8 cellular contexts compared by ENCODE assay signal in genomic region chr9:128554155-128554862, GRCh38. TPM values are rescaled to one million over a fixed set of nuclear protein-coding genes. Genes with fewer than 3 reads are reported as not detected.
A peak's percentile ranks its signal among the peaks of the same experiment; 100 is the strongest.
DNase-seq lines count a peak whose midpoint lies in the region; ATAC-seq, FAIRE-seq and TF ChIP-seq lines count a peak whose summit lies in the region.

No MANE protein-coding gene starts in this region.

- H3K9me3 Mint-ChIP-seq in activated CD4-positive, alpha-beta memory T cell treated with anti-CD3 and anti-CD28 coated beads, Interleukin-2, amount 10 ng/mL, durations not matched to agents 7 days and 5 days: no peaks in the 10 kb centered on the region

- H3K4me3 Mint-ChIP-seq in activated CD4-positive, alpha-beta memory T cell treated with anti-CD3 and anti-CD28 coated beads, Interleukin-2, amount 10 ng/mL, durations not matched to agents 7 days and 5 days: no peak overlapping the region
- no peak overlapping the region for H3K4me3 Mint-ChIP-seq in T-helper 17 cell

- no peaks in the 10 kb centered on the region for H3K36me3 ChIP-seq in parathyroid adenoma (ENCODE audit: control insufficient read depth, insufficient read depth, low read length)

- H3K4me3 ChIP-seq in parathyroid adenoma (ENCODE audit: low read depth, low read length): peak overlapping the region; percentile 71

- H3K4me1 ChIP-seq in parathyroid adenoma: peaks cover 14% of the 10 kb centered on the region

- no peak overlapping the region for H2AFZ ChIP-seq in parathyroid adenoma

- peaks cover 41% of the 10 kb centered on the region for H3K4me1 Mint-ChIP-seq in activated CD4-positive, alpha-beta memory T cell treated with anti-CD3 and anti-CD28 coated beads, Interleukin-2, amount 10 ng/mL, durations not matched to agents 7 days and 5 days
- H3K4me1 Mint-ChIP-seq in T-helper 17 cell: peaks cover 38% of the 10 kb centered on the region

- H3K27me3 ChIP-seq in parathyroid adenoma (ENCODE audit: control insufficient read depth, insufficient read depth, low read length): no peaks in the 10 kb centered on the region

- no peak for TF ChIP-seq CTCF in parathyroid adenoma (IDR thresholded peaks at IDR 0.05)

- H3K27ac ChIP-seq in parathyroid adenoma: peak overlapping the region; percentile 82

- peaks cover 16% of the 10 kb centered on the region for H3K36me3 Mint-ChIP-seq in activated CD4-positive, alpha-beta memory T cell treated with anti-CD3 and anti-CD28 coated beads, Interleukin-2, amount 10 ng/mL, durations not matched to agents 7 days and 5 days (ENCODE audit: low read depth)
- H3K36me3 Mint-ChIP-seq in T-helper 17 cell (ENCODE audit: low read depth): no peaks in the 10 kb centered on the region

- no peak overlapping the region for H3K9ac ChIP-seq in parathyroid adenoma

- no peaks in the 10 kb centered on the region for H3K27me3 Mint-ChIP-seq in activated CD4-positive, alpha-beta memory T cell treated with anti-CD3 and anti-CD28 coated beads, Interleukin-2, amount 10 ng/mL, durations not matched to agents 7 days and 5 days
- H3K27me3 Mint-ChIP-seq in T-helper 17 cell: no peaks in the 10 kb centered on the region

- H3K9me3 ChIP-seq in parathyroid adenoma (ENCODE audit: control insufficient read depth, low read length) (no peaks in the 10 kb centered on the region), T-helper 17 cell (ENCODE audit: control insufficient read depth, low read length, poor library complexity, severe bottlenecking) (no peaks in the 10 kb centered on the region)

- DNase-seq in AG08396 (ENCODE audit: low spot score) (peak; percentile 86), HTR-8/SVneo (ENCODE audit: insufficient read length, low spot score) (peak; percentile 60), fibroblast of the conjunctiva (ENCODE audit: low read depth) (peak; percentile 54), T-helper 17 cell (no peak)
- DNase-seq in activated CD4-positive, alpha-beta memory T cell treated with anti-CD3 and anti-CD28 coated beads, Interleukin-2, amount 10 ng/mL, durations not matched to agents 7 days and 5 days: peak; percentile 31

- CTCF ChIA-PET in activated CD4-positive, alpha-beta memory T cell treated with anti-CD3 and anti-CD28 coated beads, Interleukin-2, amount 10 ng/mL, durations not matched to agents 7 days and 5 days (lab: Charles Lee): interaction anchor here (1.0 kb wide), 1 partner anchor 113 kb away, joined by 3 read pairs; no protein-coding TSS in a partner anchor

- peaks cover 6% of the 10 kb centered on the region for H3K79me2 ChIP-seq in parathyroid adenoma

- peak overlapping the region; percentile 75 for H3K4me2 ChIP-seq in parathyroid adenoma (ENCODE audit: low read length)

- H3K27ac Mint-ChIP-seq in activated CD4-positive, alpha-beta memory T cell treated with anti-CD3 and anti-CD28 coated beads, Interleukin-2, amount 10 ng/mL, durations not matched to agents 7 days and 5 days: no peak overlapping the region
- no peak overlapping the region for H3K27ac Mint-ChIP-seq in T-helper 17 cell

- POLR2A ChIA-PET in activated CD4-positive, alpha-beta memory T cell treated with anti-CD3 and anti-CD28 coated beads, Interleukin-2, amount 10 ng/mL, durations not matched to agents 7 days and 5 days (lab: Charles Lee): interaction anchor here (0.6 to 6.3 kb wide), 14 partner anchors 8 to 344 kb away, joined by 3 to 89 read pairs (median 5); partner anchors contain the start of genes ENDOG, GLE1, KYAT1 and LRRC8A

- ATAC-seq in HG02840 (IDR thresholded peaks at IDR 0.05; ENCODE audit: low FRiP score, unreplicated experiment) (no peak), HG03521 (IDR thresholded peaks at IDR 0.05; ENCODE audit: unreplicated experiment) (no peak), T-helper 17 cell (no peak)

- FAIRE-seq in HTR-8/SVneo (lab: Jason Lieb, UNC): peak; percentile 33

RNA-seq across cellular contexts. Expression of gene SPTAN1, which starts 1.9 kb away (rescaled TPM):
- total RNA-seq in activated CD4-positive, alpha-beta memory T cell treated with anti-CD3 and anti-CD28 coated beads, Interleukin-2, amount 10 ng/mL, durations not matched to agents 7 days and 5 days: 100 to 1,000 TPM; 313 to 321 TPM
- 100 to 1,000 TPM; 734 to 740 TPM for total RNA-seq in T-helper 17 cell

RNA-seq across cellular contexts. Expression of gene GLE1, which starts 49.8 kb away (rescaled TPM):
- total RNA-seq in activated CD4-positive, alpha-beta memory T cell treated with anti-CD3 and anti-CD28 coated beads, Interleukin-2, amount 10 ng/mL, durations not matched to agents 7 days and 5 days: 10 to 100 TPM; 50.3 to 50.7 TPM
- 10 to 100 TPM; 14.4 to 16.2 TPM for total RNA-seq in T-helper 17 cell

Comparison
In these comparisons a context has a peak if more than half of its experiments do, and no peak if none do; other contexts are left out.
1. DNase-seq: peak in AG08396 (single experiment), HTR-8/SVneo (single experiment), activated CD4-positive, alpha-beta memory T cell treated with anti-CD3 and anti-CD28 coated beads, Interleukin-2, amount 10 ng/mL, durations not matched to agents 7 days and 5 days (single experiment) and fibroblast of the conjunctiva (single experiment); none in T-helper 17 cell (0 of 3).